ENCODE assay signal across 23 cellular contexts in genomic region chr9:135616621-135617537, GRCh38. TPM values are rescaled to one million over a fixed set of nuclear protein-coding genes. Genes with fewer than 3 reads are reported as not detected.
"Had no signal": no experiment of that assay in that cellular context is flagged by ENCODE, and none has a peak within 500 bp of the region (broad histone marks: within the 10 kb centered on the region; RNA-seq: fewer than 3 reads in every experiment).

No MANE protein-coding gene starts in this region.

- H3K4me1 Mint-ChIP-seq: activated CD4-positive, alpha-beta T cell treated with anti-CD3 and anti-CD28 coated beads, Interleukin-2, amount 10 ng/mL, durations not matched to agents 24 days and 14 days; activated naive CD8-positive, alpha-beta T cell treated with anti-CD3 and anti-CD28 coated beads for 36 hours; activated T-helper 17 cell treated with anti-CD3 and anti-CD28 coated beads, Interleukin-2, amount 50 U/mL, for 72 hours had no signal

- DNase-seq: activated CD4-positive, alpha-beta T cell treated with anti-CD3 and anti-CD28 coated beads, Interleukin-2, amount 10 ng/mL, durations not matched to agents 24 days and 14 days; activated CD4-positive, CD25-positive, alpha-beta regulatory T cell; activated CD8-positive, alpha-beta T cell treated with anti-CD3 and anti-CD28 coated beads for 36 hours; activated naive CD4-positive, alpha-beta T cell; activated naive CD8-positive, alpha-beta T cell treated with anti-CD3 and anti-CD28 coated beads for 36 hours; activated T-cell treated with anti-CD3 and anti-CD28 coated beads, Interleukin-2, amount 50 U/mL, for 1 hour; amygdala; gastrocnemius medialis; kidney; left ventricle myocardium superior; stimulated activated CD4-positive, alpha-beta T cell treated with anti-CD3 and anti-CD28 coated beads, Interleukin-2, amount 100 ng/mL, for 24 hours; stimulated activated naive CD4-positive, alpha-beta T cell treated with Interleukin-2 at 50 U/mL for 16 hours; substantia nigra; uterus had no signal

- H3K4me3 ChIP-seq: cardiac muscle cell, gastrocnemius medialis, prostate gland, tibial nerve, uterus had no signal

- H3K27ac Mint-ChIP-seq: activated CD4-positive, alpha-beta T cell treated with anti-CD3 and anti-CD28 coated beads, Interleukin-2, amount 10 ng/mL, durations not matched to agents 24 days and 14 days; activated CD8-positive, alpha-beta T cell treated with anti-CD3 and anti-CD28 coated beads for 36 hours; activated naive CD8-positive, alpha-beta T cell treated with anti-CD3 and anti-CD28 coated beads for 36 hours; activated T-helper 17 cell treated with anti-CD3 and anti-CD28 coated beads, Interleukin-2, amount 50 U/mL, for 72 hours had no signal

- H3K9me3 Mint-ChIP-seq: activated CD4-positive, alpha-beta T cell treated with anti-CD3 and anti-CD28 coated beads, Interleukin-2, amount 10 ng/mL, durations not matched to agents 24 days and 14 days; activated CD8-positive, alpha-beta T cell treated with anti-CD3 and anti-CD28 coated beads for 36 hours; activated naive CD8-positive, alpha-beta T cell treated with anti-CD3 and anti-CD28 coated beads for 36 hours; activated T-helper 17 cell treated with anti-CD3 and anti-CD28 coated beads, Interleukin-2, amount 50 U/mL, for 72 hours had no signal

- H3K36me3 Mint-ChIP-seq: activated naive CD8-positive, alpha-beta T cell treated with anti-CD3 and anti-CD28 coated beads for 36 hours had no signal

- H3K4me3 Mint-ChIP-seq: activated CD4-positive, alpha-beta T cell treated with anti-CD3 and anti-CD28 coated beads, Interleukin-2, amount 10 ng/mL, durations not matched to agents 24 days and 14 days; activated CD8-positive, alpha-beta T cell treated with anti-CD3 and anti-CD28 coated beads for 36 hours; activated naive CD8-positive, alpha-beta T cell treated with anti-CD3 and anti-CD28 coated beads for 36 hours; activated T-helper 17 cell treated with anti-CD3 and anti-CD28 coated beads, Interleukin-2, amount 50 U/mL, for 72 hours had no signal

- H3K27me3 ChIP-seq: cardiac muscle cell, uterus had no signal

- H3K36me3 ChIP-seq: cardiac muscle cell, gastrocnemius medialis, prostate gland, tibial nerve, uterus had no signal

- H3K4me1 ChIP-seq: gastrocnemius medialis, prostate gland, tibial nerve, uterus had no signal

- H3K9me3 ChIP-seq: gastrocnemius medialis, prostate gland, tibial nerve, uterus had no signal

- H3K27ac ChIP-seq: cardiac muscle cell, gastrocnemius medialis, prostate gland, tibial nerve, uterus had no signal

- H3K27me3 Mint-ChIP-seq: activated CD4-positive, alpha-beta T cell treated with anti-CD3 and anti-CD28 coated beads, Interleukin-2, amount 10 ng/mL, durations not matched to agents 24 days and 14 days; activated CD8-positive, alpha-beta T cell treated with anti-CD3 and anti-CD28 coated beads for 36 hours had no signal

RNA-seq across cellular contexts. Expression of gene GLT6D1, which starts 22.5 kb away (rescaled TPM):
- total RNA-seq: activated CD4-positive, alpha-beta T cell treated with anti-CD3 and anti-CD28 coated beads, Interleukin-2, amount 10 ng/mL, durations not matched to agents 24 days and 14 days; activated CD8-positive, alpha-beta T cell treated with anti-CD3 and anti-CD28 coated beads for 36 hours; activated naive CD8-positive, alpha-beta T cell treated with anti-CD3 and anti-CD28 coated beads for 36 hours; activated T-helper 17 cell treated with anti-CD3 and anti-CD28 coated beads, Interleukin-2, amount 50 U/mL, for 72 hours; cardiac muscle cell; gastrocnemius medialis; kidney; left ventricle myocardium superior; omental fat pad; prostate gland; right cardiac atrium; skeletal muscle tissue; tibial nerve; uterus had no signal
- polyA plus RNA-seq: cardiac muscle cell, esophagus, neural cell, right cardiac atrium had no signal

RNA-seq across cellular contexts. Expression of gene LCN9, which starts 46.2 kb away (rescaled TPM):
- total RNA-seq: activated CD4-positive, alpha-beta T cell treated with anti-CD3 and anti-CD28 coated beads, Interleukin-2, amount 10 ng/mL, durations not matched to agents 24 days and 14 days; activated CD8-positive, alpha-beta T cell treated with anti-CD3 and anti-CD28 coated beads for 36 hours; activated naive CD8-positive, alpha-beta T cell treated with anti-CD3 and anti-CD28 coated beads for 36 hours; activated T-helper 17 cell treated with anti-CD3 and anti-CD28 coated beads, Interleukin-2, amount 50 U/mL, for 72 hours; cardiac muscle cell; gastrocnemius medialis; kidney; left ventricle myocardium superior; prostate gland; right cardiac atrium; skeletal muscle tissue; tibial nerve; uterus had no signal
- polyA plus RNA-seq: esophagus, right cardiac atrium had no signal

RNA-seq across cellular contexts. Expression of gene PAEP, which starts 55.3 kb away (rescaled TPM):
- total RNA-seq: activated CD4-positive, alpha-beta T cell treated with anti-CD3 and anti-CD28 coated beads, Interleukin-2, amount 10 ng/mL, durations not matched to agents 24 days and 14 days; activated CD8-positive, alpha-beta T cell treated with anti-CD3 and anti-CD28 coated beads for 36 hours; activated naive CD8-positive, alpha-beta T cell treated with anti-CD3 and anti-CD28 coated beads for 36 hours; activated T-helper 17 cell treated with anti-CD3 and anti-CD28 coated beads, Interleukin-2, amount 50 U/mL, for 72 hours; cardiac muscle cell; gastrocnemius medialis; kidney; left ventricle myocardium superior; omental fat pad; right cardiac atrium; skeletal muscle tissue; tibial nerve; uterus had no signal
- polyA plus RNA-seq: cardiac muscle cell, esophagus, neural cell, right cardiac atrium had no signal
